Comparison of ENCODE assay signal across 1 cellular context in the genomic region with DNA sequence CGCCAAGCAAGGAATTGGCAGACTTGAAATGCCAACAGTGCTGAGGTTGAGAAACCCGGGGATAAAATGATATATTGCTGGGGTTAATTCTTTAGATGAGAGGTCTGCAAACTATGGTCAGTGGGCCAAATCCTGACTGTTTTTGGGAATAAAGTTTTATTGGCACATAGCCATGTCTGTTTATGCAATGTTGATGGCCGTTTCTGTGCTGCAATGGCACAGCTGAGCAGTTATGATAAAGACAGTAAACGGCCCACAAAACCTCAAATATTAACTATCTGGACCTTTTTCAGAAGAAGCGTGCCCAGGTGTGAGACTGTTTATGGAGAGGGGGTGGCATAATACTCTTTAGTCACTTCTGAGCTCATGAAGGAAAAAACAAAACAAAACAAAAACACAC.
TF ChIP-seq lines count a peak whose summit lies in the region.

No MANE protein-coding gene starts in this region.

TF ChIP-seq in K562, 482 proteins besides CTCF, POLR2A, EP300 and RAD21 (continued from another document and continues in another):
- TF ChIP-seq, protein P1, sequence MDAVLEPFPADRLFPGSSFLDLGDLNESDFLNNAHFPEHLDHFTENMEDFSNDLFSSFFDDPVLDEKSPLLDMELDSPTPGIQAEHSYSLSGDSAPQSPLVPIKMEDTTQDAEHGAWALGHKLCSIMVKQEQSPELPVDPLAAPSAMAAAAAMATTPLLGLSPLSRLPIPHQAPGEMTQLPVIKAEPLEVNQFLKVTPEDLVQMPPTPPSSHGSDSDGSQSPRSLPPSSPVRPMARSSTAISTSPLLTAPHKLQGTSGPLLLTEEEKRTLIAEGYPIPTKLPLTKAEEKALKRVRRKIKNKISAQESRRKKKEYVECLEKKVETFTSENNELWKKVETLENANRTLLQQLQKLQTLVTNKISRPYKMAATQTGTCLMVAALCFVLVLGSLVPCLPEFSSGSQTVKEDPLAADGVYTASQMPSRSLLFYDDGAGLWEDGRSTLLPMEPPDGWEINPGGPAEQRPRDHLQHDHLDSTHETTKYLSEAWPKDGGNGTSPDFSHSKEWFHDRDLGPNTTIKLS (IDR thresholded peaks at IDR 0.05; ENCODE audit: borderline replicate concordance, low read depth) = no peak
- no peak for TF ChIP-seq STAT5A (IDR thresholded peaks at IDR 0.05; ENCODE audit: borderline replicate concordance, low read length)
- TF ChIP-seq BCOR (IDR thresholded peaks at IDR 0.05) = no peak
- no peak for TF ChIP-seq CEBPG (CRISPR knock-in tag; IDR thresholded peaks at IDR 0.05)
- peak; percentile 82 to 87 for TF ChIP-seq CEBPG (tag; conservative IDR thresholded peaks at IDR 0.05 in 1 of 2, IDR thresholded peaks at IDR 0.05 in 1 of 2)
- peak; percentile 77 for TF ChIP-seq TCF3 (CRISPR knock-in tag; IDR thresholded peaks at IDR 0.05)
- TF ChIP-seq, protein P2, sequence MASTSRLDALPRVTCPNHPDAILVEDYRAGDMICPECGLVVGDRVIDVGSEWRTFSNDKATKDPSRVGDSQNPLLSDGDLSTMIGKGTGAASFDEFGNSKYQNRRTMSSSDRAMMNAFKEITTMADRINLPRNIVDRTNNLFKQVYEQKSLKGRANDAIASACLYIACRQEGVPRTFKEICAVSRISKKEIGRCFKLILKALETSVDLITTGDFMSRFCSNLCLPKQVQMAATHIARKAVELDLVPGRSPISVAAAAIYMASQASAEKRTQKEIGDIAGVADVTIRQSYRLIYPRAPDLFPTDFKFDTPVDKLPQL (IDR thresholded peaks at IDR 0.05; ENCODE audit: extremely low read depth, insufficient read length) = no peak
- TF ChIP-seq, protein P3, sequence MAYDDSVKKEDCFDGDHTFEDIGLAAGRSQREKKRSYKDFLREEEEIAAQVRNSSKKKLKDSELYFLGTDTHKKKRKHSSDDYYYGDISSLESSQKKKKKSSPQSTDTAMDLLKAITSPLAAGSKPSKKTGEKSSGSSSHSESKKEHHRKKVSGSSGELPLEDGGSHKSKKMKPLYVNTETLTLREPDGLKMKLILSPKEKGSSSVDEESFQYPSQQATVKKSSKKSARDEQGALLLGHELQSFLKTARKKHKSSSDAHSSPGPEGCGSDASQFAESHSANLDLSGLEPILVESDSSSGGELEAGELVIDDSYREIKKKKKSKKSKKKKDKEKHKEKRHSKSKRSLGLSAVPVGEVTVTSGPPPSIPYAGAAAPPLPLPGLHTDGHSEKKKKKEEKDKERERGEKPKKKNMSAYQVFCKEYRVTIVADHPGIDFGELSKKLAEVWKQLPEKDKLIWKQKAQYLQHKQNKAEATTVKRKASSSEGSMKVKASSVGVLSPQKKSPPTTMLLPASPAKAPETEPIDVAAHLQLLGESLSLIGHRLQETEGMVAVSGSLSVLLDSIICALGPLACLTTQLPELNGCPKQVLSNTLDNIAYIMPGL (CRISPR knock-in tag; IDR thresholded peaks at IDR 0.05) = no peak
- peak; percentile 62 for TF ChIP-seq TAL1 (IDR thresholded peaks at IDR 0.05)
- TF ChIP-seq, protein P4, sequence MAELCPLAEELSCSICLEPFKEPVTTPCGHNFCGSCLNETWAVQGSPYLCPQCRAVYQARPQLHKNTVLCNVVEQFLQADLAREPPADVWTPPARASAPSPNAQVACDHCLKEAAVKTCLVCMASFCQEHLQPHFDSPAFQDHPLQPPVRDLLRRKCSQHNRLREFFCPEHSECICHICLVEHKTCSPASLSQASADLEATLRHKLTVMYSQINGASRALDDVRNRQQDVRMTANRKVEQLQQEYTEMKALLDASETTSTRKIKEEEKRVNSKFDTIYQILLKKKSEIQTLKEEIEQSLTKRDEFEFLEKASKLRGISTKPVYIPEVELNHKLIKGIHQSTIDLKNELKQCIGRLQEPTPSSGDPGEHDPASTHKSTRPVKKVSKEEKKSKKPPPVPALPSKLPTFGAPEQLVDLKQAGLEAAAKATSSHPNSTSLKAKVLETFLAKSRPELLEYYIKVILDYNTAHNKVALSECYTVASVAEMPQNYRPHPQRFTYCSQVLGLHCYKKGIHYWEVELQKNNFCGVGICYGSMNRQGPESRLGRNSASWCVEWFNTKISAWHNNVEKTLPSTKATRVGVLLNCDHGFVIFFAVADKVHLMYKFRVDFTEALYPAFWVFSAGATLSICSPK (IDR thresholded peaks at IDR 0.05; ENCODE audit: borderline replicate concordance) = no peak
- no peak for TF ChIP-seq ZBTB1 (CRISPR knock-in tag; IDR thresholded peaks at IDR 0.05; ENCODE audit: borderline replicate concordance, low read depth)
- TF ChIP-seq, protein P5, sequence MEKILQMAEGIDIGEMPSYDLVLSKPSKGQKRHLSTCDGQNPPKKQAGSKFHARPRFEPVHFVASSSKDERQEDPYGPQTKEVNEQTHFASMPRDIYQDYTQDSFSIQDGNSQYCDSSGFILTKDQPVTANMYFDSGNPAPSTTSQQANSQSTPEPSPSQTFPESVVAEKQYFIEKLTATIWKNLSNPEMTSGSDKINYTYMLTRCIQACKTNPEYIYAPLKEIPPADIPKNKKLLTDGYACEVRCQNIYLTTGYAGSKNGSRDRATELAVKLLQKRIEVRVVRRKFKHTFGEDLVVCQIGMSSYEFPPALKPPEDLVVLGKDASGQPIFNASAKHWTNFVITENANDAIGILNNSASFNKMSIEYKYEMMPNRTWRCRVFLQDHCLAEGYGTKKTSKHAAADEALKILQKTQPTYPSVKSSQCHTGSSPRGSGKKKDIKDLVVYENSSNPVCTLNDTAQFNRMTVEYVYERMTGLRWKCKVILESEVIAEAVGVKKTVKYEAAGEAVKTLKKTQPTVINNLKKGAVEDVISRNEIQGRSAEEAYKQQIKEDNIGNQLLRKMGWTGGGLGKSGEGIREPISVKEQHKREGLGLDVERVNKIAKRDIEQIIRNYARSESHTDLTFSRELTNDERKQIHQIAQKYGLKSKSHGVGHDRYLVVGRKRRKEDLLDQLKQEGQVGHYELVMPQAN (IDR thresholded peaks at IDR 0.05; ENCODE audit: borderline replicate concordance) = no peak
- peak; percentile 39; the same call in 1 of the 2 replicates for TF ChIP-seq GATA2 (CRISPR knock-in tag; IDR thresholded peaks at IDR 0.05)
- no peak for TF ChIP-seq CBX2 (IDR thresholded peaks at IDR 0.05; ENCODE audit: insufficient read depth, low read length, poor library complexity, severe bottlenecking)
- no peak for TF ChIP-seq EGR1 (conservative IDR thresholded peaks at IDR 0.05)
- 0 out of 2 replicates have a peak, but pooled peaks have one; percentile 29 for TF ChIP-seq FOXJ3 (CRISPR knock-in tag; IDR thresholded peaks at IDR 0.05)
- TF ChIP-seq, protein P6, sequence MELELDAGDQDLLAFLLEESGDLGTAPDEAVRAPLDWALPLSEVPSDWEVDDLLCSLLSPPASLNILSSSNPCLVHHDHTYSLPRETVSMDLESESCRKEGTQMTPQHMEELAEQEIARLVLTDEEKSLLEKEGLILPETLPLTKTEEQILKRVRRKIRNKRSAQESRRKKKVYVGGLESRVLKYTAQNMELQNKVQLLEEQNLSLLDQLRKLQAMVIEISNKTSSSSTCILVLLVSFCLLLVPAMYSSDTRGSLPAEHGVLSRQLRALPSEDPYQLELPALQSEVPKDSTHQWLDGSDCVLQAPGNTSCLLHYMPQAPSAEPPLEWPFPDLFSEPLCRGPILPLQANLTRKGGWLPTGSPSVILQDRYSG (tag; conservative IDR thresholded peaks at IDR 0.05; ENCODE audit: low read depth) = 0 out of 2 replicates have a peak, but pooled peaks have one; percentile 41
- TF ChIP-seq, protein P7, sequence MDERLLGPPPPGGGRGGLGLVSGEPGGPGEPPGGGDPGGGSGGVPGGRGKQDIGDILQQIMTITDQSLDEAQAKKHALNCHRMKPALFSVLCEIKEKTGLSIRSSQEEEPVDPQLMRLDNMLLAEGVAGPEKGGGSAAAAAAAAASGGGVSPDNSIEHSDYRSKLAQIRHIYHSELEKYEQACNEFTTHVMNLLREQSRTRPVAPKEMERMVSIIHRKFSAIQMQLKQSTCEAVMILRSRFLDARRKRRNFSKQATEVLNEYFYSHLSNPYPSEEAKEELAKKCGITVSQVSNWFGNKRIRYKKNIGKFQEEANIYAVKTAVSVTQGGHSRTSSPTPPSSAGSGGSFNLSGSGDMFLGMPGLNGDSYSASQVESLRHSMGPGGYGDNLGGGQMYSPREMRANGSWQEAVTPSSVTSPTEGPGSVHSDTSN (CRISPR knock-in tag; IDR thresholded peaks at IDR 0.05; ENCODE audit: low read depth) = no peak
- TF ChIP-seq, protein P7 (tag; conservative IDR thresholded peaks at IDR 0.05; ENCODE audit: low read depth) = no peak
- TF ChIP-seq HMG20B (CRISPR knock-in tag; IDR thresholded peaks at IDR 0.05) = no peak
- TF ChIP-seq, protein P8, sequence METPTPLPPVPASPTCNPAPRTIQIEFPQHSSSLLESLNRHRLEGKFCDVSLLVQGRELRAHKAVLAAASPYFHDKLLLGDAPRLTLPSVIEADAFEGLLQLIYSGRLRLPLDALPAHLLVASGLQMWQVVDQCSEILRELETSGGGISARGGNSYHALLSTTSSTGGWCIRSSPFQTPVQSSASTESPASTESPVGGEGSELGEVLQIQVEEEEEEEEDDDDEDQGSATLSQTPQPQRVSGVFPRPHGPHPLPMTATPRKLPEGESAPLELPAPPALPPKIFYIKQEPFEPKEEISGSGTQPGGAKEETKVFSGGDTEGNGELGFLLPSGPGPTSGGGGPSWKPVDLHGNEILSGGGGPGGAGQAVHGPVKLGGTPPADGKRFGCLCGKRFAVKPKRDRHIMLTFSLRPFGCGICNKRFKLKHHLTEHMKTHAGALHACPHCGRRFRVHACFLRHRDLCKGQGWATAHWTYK (CRISPR knock-in tag; IDR thresholded peaks at IDR 0.05) = 0 out of 2 replicates have a peak, but pooled peaks have one; percentile 0
- TF ChIP-seq FOXJ2 (tag; IDR thresholded peaks at IDR 0.05) = 0 out of 2 replicates have a peak, but pooled peaks have one; percentile 49
- peak; percentile 56 for TF ChIP-seq CBFA2T2 (conservative IDR thresholded peaks at IDR 0.05)
- no peak for TF ChIP-seq KLF13 (tag; IDR thresholded peaks at IDR 0.05; ENCODE audit: borderline replicate concordance, low read depth)
- TF ChIP-seq, protein P9, sequence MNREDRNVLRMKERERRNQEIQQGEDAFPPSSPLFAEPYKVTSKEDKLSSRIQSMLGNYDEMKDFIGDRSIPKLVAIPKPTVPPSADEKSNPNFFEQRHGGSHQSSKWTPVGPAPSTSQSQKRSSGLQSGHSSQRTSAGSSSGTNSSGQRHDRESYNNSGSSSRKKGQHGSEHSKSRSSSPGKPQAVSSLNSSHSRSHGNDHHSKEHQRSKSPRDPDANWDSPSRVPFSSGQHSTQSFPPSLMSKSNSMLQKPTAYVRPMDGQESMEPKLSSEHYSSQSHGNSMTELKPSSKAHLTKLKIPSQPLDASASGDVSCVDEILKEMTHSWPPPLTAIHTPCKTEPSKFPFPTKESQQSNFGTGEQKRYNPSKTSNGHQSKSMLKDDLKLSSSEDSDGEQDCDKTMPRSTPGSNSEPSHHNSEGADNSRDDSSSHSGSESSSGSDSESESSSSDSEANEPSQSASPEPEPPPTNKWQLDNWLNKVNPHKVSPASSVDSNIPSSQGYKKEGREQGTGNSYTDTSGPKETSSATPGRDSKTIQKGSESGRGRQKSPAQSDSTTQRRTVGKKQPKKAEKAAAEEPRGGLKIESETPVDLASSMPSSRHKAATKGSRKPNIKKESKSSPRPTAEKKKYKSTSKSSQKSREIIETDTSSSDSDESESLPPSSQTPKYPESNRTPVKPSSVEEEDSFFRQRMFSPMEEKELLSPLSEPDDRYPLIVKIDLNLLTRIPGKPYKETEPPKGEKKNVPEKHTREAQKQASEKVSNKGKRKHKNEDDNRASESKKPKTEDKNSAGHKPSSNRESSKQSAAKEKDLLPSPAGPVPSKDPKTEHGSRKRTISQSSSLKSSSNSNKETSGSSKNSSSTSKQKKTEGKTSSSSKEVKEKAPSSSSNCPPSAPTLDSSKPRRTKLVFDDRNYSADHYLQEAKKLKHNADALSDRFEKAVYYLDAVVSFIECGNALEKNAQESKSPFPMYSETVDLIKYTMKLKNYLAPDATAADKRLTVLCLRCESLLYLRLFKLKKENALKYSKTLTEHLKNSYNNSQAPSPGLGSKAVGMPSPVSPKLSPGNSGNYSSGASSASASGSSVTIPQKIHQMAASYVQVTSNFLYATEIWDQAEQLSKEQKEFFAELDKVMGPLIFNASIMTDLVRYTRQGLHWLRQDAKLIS (CRISPR knock-in tag; IDR thresholded peaks at IDR 0.05) = no peak
- TF ChIP-seq, protein P10, sequence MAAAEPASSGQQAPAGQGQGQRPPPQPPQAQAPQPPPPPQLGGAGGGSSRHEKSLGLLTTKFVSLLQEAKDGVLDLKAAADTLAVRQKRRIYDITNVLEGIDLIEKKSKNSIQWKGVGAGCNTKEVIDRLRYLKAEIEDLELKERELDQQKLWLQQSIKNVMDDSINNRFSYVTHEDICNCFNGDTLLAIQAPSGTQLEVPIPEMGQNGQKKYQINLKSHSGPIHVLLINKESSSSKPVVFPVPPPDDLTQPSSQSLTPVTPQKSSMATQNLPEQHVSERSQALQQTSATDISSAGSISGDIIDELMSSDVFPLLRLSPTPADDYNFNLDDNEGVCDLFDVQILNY (CRISPR knock-in tag; IDR thresholded peaks at IDR 0.05) = no peak
- no peak for TF ChIP-seq IRF2 (CRISPR knock-in tag; IDR thresholded peaks at IDR 0.05)
- peak; percentile 3; the same call in 1 of the 2 replicates for TF ChIP-seq KLF16 (IDR thresholded peaks at IDR 0.05)
- TF ChIP-seq, protein P11, sequence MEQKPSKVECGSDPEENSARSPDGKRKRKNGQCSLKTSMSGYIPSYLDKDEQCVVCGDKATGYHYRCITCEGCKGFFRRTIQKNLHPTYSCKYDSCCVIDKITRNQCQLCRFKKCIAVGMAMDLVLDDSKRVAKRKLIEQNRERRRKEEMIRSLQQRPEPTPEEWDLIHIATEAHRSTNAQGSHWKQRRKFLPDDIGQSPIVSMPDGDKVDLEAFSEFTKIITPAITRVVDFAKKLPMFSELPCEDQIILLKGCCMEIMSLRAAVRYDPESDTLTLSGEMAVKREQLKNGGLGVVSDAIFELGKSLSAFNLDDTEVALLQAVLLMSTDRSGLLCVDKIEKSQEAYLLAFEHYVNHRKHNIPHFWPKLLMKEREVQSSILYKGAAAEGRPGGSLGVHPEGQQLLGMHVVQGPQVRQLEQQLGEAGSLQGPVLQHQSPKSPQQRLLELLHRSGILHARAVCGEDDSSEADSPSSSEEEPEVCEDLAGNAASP (IDR thresholded peaks at IDR 0.05) = no peak
- TF ChIP-seq CBFA2T3 (IDR thresholded peaks at IDR 0.05) = peak; percentile 75
- no peak for TF ChIP-seq ZNF311 (CRISPR knock-in tag; IDR thresholded peaks at IDR 0.05)
- TF ChIP-seq ARID1B (IDR thresholded peaks at IDR 0.05) = peak; percentile 75
- TF ChIP-seq PRPF4 (IDR thresholded peaks at IDR 0.05; ENCODE audit: insufficient read depth, low read depth, low read length, poor library complexity, severe bottlenecking) = no peak
- peak; percentile 19; the same call in 1 of the 2 replicates for TF ChIP-seq ZNF766 (CRISPR knock-in tag; conservative IDR thresholded peaks at IDR 0.05)
- no peak for TF ChIP-seq SIX5 (IDR thresholded peaks at IDR 0.05; ENCODE audit: borderline replicate concordance in 1 of 2, insufficient read depth in 1 of 2, low read depth in 1 of 2, low read length in 2 of 2)
- TF ChIP-seq TRIM24 (IDR thresholded peaks at IDR 0.05) = peak; percentile 45 to 70; a peak in 3 of 4 replicates
- TF ChIP-seq, protein P12, sequence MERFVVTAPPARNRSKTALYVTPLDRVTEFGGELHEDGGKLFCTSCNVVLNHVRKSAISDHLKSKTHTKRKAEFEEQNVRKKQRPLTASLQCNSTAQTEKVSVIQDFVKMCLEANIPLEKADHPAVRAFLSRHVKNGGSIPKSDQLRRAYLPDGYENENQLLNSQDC (CRISPR knock-in tag; IDR thresholded peaks at IDR 0.05) = no peak
- no peak for TF ChIP-seq SRSF3 (IDR thresholded peaks at IDR 0.05; ENCODE audit: insufficient read depth, low read length)
- no peak for TF ChIP-seq DNMT1 (IDR thresholded peaks at IDR 0.05)
